Comparison of ENCODE assay signal across 17 cellular contexts in the genomic region with DNA sequence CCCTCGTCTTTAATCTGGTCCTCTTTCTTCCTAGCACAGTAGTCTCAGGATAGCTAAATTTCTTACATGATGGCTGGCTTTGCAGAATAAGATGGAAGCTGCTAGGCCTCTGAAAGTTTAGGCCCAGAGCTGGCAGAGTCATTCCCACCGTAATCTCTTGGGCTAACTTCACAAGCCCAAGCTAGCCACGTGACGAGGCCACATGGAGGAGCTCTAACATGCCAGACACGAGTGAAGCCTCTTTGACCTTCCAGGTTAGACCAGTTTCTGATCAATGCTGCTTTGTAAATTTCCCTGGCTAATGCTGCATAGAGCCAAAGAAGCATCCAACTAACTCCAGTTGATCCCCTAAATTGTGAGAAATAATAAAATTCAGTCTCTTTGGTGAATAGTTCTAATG. TPM values are rescaled to one million over a fixed set of nuclear protein-coding genes. Genes with fewer than 3 reads are reported as not detected.
A peak's percentile ranks its signal among the peaks of the same experiment; 100 is the strongest.
DNase-seq lines count a peak whose midpoint lies in the region; ATAC-seq, FAIRE-seq and TF ChIP-seq lines count a peak whose summit lies in the region.
"Had no signal": no experiment of that assay in that cellular context is flagged by ENCODE, and none has a peak within 500 bp of the region (broad histone marks: within the 10 kb centered on the region; RNA-seq: fewer than 3 reads in every experiment).

No MANE protein-coding gene starts in this region.

- ATAC-seq in HCT116: peak; percentile 78
- ATAC-seq in left colon: peak; percentile 50
- no peak for ATAC-seq in gastroesophageal sphincter
- ATAC-seq: activated CD8-positive, alpha-beta T cell treated with anti-CD3 and anti-CD28 coated beads for 36 hours had no signal

- no peaks in the 10 kb centered on the region for H4K20me1 ChIP-seq in HCT116 (ENCODE audit: insufficient read depth)

- no peaks in the 10 kb centered on the region for H3K4me1 ChIP-seq in HCT116 (ENCODE audit: control insufficient read depth in 1 of 2, insufficient read depth in 2 of 2, low read length in 2 of 2)
- H3K4me1 ChIP-seq in gastroesophageal sphincter: no peaks in the 10 kb centered on the region
- H3K4me1 ChIP-seq: HAP-1, stomach had no signal

- no peak for DNase-seq in D721Med (ENCODE audit: insufficient read length, low spot score)
- peak; percentile 24 for DNase-seq in HCT116 (ENCODE audit: low read depth, low spot score)
- peak; percentile 26 for DNase-seq in SK-MEL-5 (ENCODE audit: low read depth, low spot score)
- no peak for DNase-seq in left colon
- no peak for DNase-seq in immature natural killer cell
- DNase-seq in AG08395 (ENCODE audit: low spot score): no peak
- DNase-seq in cardiac septum (ENCODE audit: low spot score): no peak
- DNase-seq: activated CD8-positive, alpha-beta T cell treated with anti-CD3 and anti-CD28 coated beads for 36 hours; activated naive CD4-positive, alpha-beta T cell treated with Interleukin-2 at 50 U/mL for 16 hours; CD4-positive, CD25-positive, alpha-beta regulatory T cell; NCI-H524 treated with DMSO at 0.1 percent for 48 hours; retina; stomach; T-helper 1 cell had no signal

- CTCF ChIA-PET in HCT116 (lab: Charles Lee): no interaction called here

- H3K9me3 ChIP-seq in HCT116 (ENCODE audit: control insufficient read depth in 1 of 2, insufficient read depth in 1 of 2, low read depth in 1 of 2, low read length in 2 of 2) (no peaks in the 10 kb centered on the region), gastroesophageal sphincter (no peaks in the 10 kb centered on the region)
- H3K9me3 ChIP-seq: HAP-1, stomach had no signal

- H3K79me2 ChIP-seq in HCT116 (ENCODE audit: insufficient read depth, low read length): no peaks in the 10 kb centered on the region

- H3K27me3 ChIP-seq in HCT116 (ENCODE audit: insufficient read depth, low read length) (no peaks in the 10 kb centered on the region), gastroesophageal sphincter (no peaks in the 10 kb centered on the region)
- H3K27me3 ChIP-seq: cardiac muscle cell, stomach had no signal

- H3K27ac Mint-ChIP-seq in immature natural killer cell: no peak overlapping the region
- H3K27ac Mint-ChIP-seq: activated CD8-positive, alpha-beta T cell treated with anti-CD3 and anti-CD28 coated beads for 36 hours; CD4-positive, CD25-positive, alpha-beta regulatory T cell had no signal

- TF ChIP-seq CTCF in D721Med (IDR thresholded peaks at IDR 0.05; ENCODE audit: insufficient read depth, missing control alignments) (peak; percentile 24), HCT116 (IDR thresholded peaks at IDR 0.05 in 2 of 3, conservative IDR thresholded peaks at IDR 0.05 in 1 of 3; ENCODE audit: borderline replicate concordance in 1 of 3, insufficient read depth in 1 of 3, low read depth in 2 of 3, low read length in 2 of 3) (peak; percentile 16 to 31 (median 19); a peak in 3 of 6 replicates), gastroesophageal sphincter (IDR thresholded peaks at IDR 0.05) (no peak)

- no peak overlapping the region for H3K9ac ChIP-seq in HCT116 (ENCODE audit: low read length)

- no peak overlapping the region for H3K27ac ChIP-seq in HCT116 (ENCODE audit: low read depth, low read length)
- H3K27ac ChIP-seq in gastroesophageal sphincter: no peak overlapping the region
- H3K27ac ChIP-seq: cardiac muscle cell, stomach had no signal

- peak; percentile 65 for TF ChIP-seq RAD21 in HCT116 (IDR thresholded peaks at IDR 0.05; ENCODE audit: low read depth)

- BruUV-seq in HCT116 (replicated peaks; lab: Mats Ljungman, UMichigan): no TSS peak

- intact Hi-C loops in HCT116 (cut with micrococcal nuclease) (loop anchor here (5.0 to 10.0 kb wide), 2 partner anchors 340 to 787 kb away; no protein-coding TSS in a partner anchor), left colon (cut with DNase I, micrococcal nuclease) (no loop called here), cardiac septum (cut with DNase I) (no loop called here)

- POLR2A ChIA-PET in HCT116 (lab: Charles Lee): no interaction called here

- no peaks in the 10 kb centered on the region for H3K9me3 Mint-ChIP-seq in immature natural killer cell
- H3K9me3 Mint-ChIP-seq: activated CD8-positive, alpha-beta T cell treated with anti-CD3 and anti-CD28 coated beads for 36 hours; CD4-positive, CD25-positive, alpha-beta regulatory T cell had no signal

- 64% methylated on average over 2 of the region's 5 CpGs; no CpG with 5 or more reads in 1 of the 2 donors for WGBS in gastroesophageal sphincter (ENCODE audit: low coverage in 1 of 2), 2 donors

- H3K4me2 ChIP-seq in HCT116 (ENCODE audit: low read length): no peak overlapping the region

- no peaks in the 10 kb centered on the region for H3K36me3 Mint-ChIP-seq in immature natural killer cell
- H3K36me3 Mint-ChIP-seq: CD4-positive, CD25-positive, alpha-beta regulatory T cell had no signal

- H3K4me3 ChIP-seq in HCT116 (replicated peaks in 1 of 2; ENCODE audit: low read depth in 1 of 2, low read length in 2 of 2) (no peak overlapping the region), gastroesophageal sphincter (no peak overlapping the region)
- H3K4me3 ChIP-seq: cardiac muscle cell, HAP-1, stomach had no signal

- in situ Hi-C loops in SK-MEL-5 (cut with HindIII; ENCODE audit: low pct_unique_long_range_greater_than_20kb, low sequenced_read_pairs): no loop called here

- no peak for TF ChIP-seq EP300 in gastroesophageal sphincter (IDR thresholded peaks at IDR 0.05)

- H3K27me3 Mint-ChIP-seq in immature natural killer cell (ENCODE audit: low read depth in 3 of 3): peaks cover 1 to 6% (median 4%) of the 10 kb centered on the region in 3 donors

- peak overlapping the region; percentile 91 for H2AFZ ChIP-seq in HCT116 (ENCODE audit: low read depth, low read length, poor library complexity, severe bottlenecking)

- H3K36me3 ChIP-seq in HCT116 (ENCODE audit: control insufficient read depth in 1 of 2, insufficient read depth in 2 of 2, low read length in 2 of 2): no peaks in the 10 kb centered on the region
- H3K36me3 ChIP-seq in gastroesophageal sphincter: no peaks in the 10 kb centered on the region
- H3K36me3 ChIP-seq: cardiac muscle cell, HAP-1, stomach had no signal

- no peak overlapping the region for H3K4me3 Mint-ChIP-seq in immature natural killer cell
- H3K4me3 Mint-ChIP-seq: activated CD8-positive, alpha-beta T cell treated with anti-CD3 and anti-CD28 coated beads for 36 hours; CD4-positive, CD25-positive, alpha-beta regulatory T cell had no signal

- FAIRE-seq in D721Med (lab: Jason Lieb, UNC): no peak

- RAD21 ChIA-PET in HCT116 (lab: Charles Lee; ENCODE audit: low non-redundant PET in 1 of 2, low total read pairs in 2 of 2, uncharacterized antibody in 2 of 2, unreplicated experiment in 2 of 2): no interaction called here

- no peaks in the 10 kb centered on the region for H3K4me1 Mint-ChIP-seq in immature natural killer cell

- H3K9me2 ChIP-seq in HCT116 (ENCODE audit: insufficient read depth): no peaks in the 10 kb centered on the region

- TF ChIP-seq POLR2A in HCT116 (IDR thresholded peaks at IDR 0.05; ENCODE audit: borderline replicate concordance, extremely low read depth, insufficient read depth, insufficient read length) (no peak), gastroesophageal sphincter (IDR thresholded peaks at IDR 0.05) (no peak)

TF ChIP-seq in HCT116, 20 proteins besides CTCF, POLR2A, EP300 and RAD21:
- TF ChIP-seq ZFX (IDR thresholded peaks at IDR 0.05) (peak; percentile 36; the same call in 1 of the 2 replicates), TCF7L2 (IDR thresholded peaks at IDR 0.05; ENCODE audit: borderline replicate concordance, extremely low read depth, insufficient read depth, insufficient read length) (no peak), CBX3 (IDR thresholded peaks at IDR 0.05; ENCODE audit: low read depth) (no peak), JUND (IDR thresholded peaks at IDR 0.05) (no peak)
- TF ChIP-seq, protein P1, sequence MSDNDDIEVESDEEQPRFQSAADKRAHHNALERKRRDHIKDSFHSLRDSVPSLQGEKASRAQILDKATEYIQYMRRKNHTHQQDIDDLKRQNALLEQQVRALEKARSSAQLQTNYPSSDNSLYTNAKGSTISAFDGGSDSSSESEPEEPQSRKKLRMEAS (IDR thresholded peaks at IDR 0.05): peak; percentile 53; the same call in 1 of the 2 replicates
TF ChIP-seq in HCT116: peak in this region for 2.

RNA-seq across cellular contexts. Expression of a gene that starts 9.5 kb away (rescaled TPM):
- total RNA-seq in HCT116 (2021; ENCODE audit: unreplicated experiment) (31.3 TPM), left colon (1 to 10 TPM; 2.2 to 6.6 TPM), gastroesophageal sphincter (1 to 10 TPM in 2 of 4 donors, under 1 TPM in 2; 0.81 to 1.8 (median 1.1) TPM), cardiac septum (0.70 TPM)
- 4.9 and 7.7 TPM in 2 replicates for polyA plus RNA-seq in HCT116 (2012)
- 9.7 and 12.4 TPM in 2 replicates for total RNA-seq in SK-MEL-5 (2014; rRNA removed; shearing (Covaris generic))
- 6.4 and 7.4 TPM in 2 replicates for polyA plus RNA-seq in SK-MEL-5 (2015; cell fraction: cytosol; rRNA removed)
- 13.9 and 15.2 TPM in 2 replicates for polyA plus RNA-seq in SK-MEL-5 (2015; cell fraction: nucleus; rRNA removed)
- under 1 TPM in 2 of 3 donors, not detected in 1; 0.43 to 0.91 TPM for polyA plus RNA-seq in immature natural killer cell

Comparison
In these comparisons a context has a peak if more than half of its experiments do, and no peak if none do; other contexts are left out.
1. DNase-seq: peak in HCT116 (single experiment) and SK-MEL-5 (single experiment); none in D721Med (single experiment), left colon (0 of 2), immature natural killer cell (0 of 3), AG08395 (single experiment) and cardiac septum (single experiment).
2. CTCF ChIP-seq: peak in D721Med (single experiment) and HCT116 (3 of 3); none in gastroesophageal sphincter (0 of 4).